In genomic region chr13:30334663-30335386, GRCh38 we compare ENCODE assay signal across 8 cellular contexts. TPM values are rescaled to one million over a fixed set of nuclear protein-coding genes. Genes with fewer than 3 reads are reported as not detected.
DNase-seq lines count a peak whose midpoint lies in the region; ATAC-seq, FAIRE-seq and TF ChIP-seq lines count a peak whose summit lies in the region.

No MANE protein-coding gene starts in this region.

- WGBS in H1 (ENCODE audit: extremely low coverage in 1 of 2, insufficient coverage in 1 of 2, insufficient read length in 1 of 2, insufficient replicate concordance in 2 of 2, low coverage in 1 of 2, low lambda C conversion rate in 2 of 2, missing lambda C conversion rate in 1 of 2), 2 experiments, result 84% methylated on average over 13 of the region's 13 CpGs; no CpG with 5 or more reads in 1 of the 2 experiments
- WGBS in neuronal stem cell (ENCODE audit: extremely low coverage in 2 of 2, insufficient read length in 2 of 2, insufficient replicate concordance in 1 of 2), 2 donors, result no CpG with 5 or more reads among the region's 13 CpGs

- no peak overlapping the region for H2BK20ac ChIP-seq in H1 (ENCODE audit: low read length)

- POLR2A ChIA-PET in H1 (lab: Charles Lee; ENCODE audit: partially characterized antibody), result no interaction called here

- no peak overlapping the region for H2AFZ ChIP-seq in H1 (ENCODE audit: low read length)
- no peak overlapping the region for H2AFZ ChIP-seq in neuronal stem cell (ENCODE audit: low read length)

- H3K79me1 ChIP-seq in H1 (ENCODE audit: low read depth, low read length) (no peaks in the 10 kb centered on the region), neuronal stem cell (ENCODE audit: low read depth, low read length) (peaks cover 3% of the 10 kb centered on the region)

- H3K4me1 ChIP-seq in H1 (replicated peaks in 1 of 4; ENCODE audit: control insufficient read depth in 3 of 4, insufficient read depth in 4 of 4, low read length in 3 of 4), result peaks cover 0 to 5% (median 2%) of the 10 kb centered on the region in 4 experiments; a peak in 3 of 7 replicates
- peaks cover 0 to 8% of the 10 kb centered on the region in 2 donors for H3K4me1 ChIP-seq in neuronal stem cell (ENCODE audit: control insufficient read depth in 2 of 2, insufficient read depth in 1 of 2, low read depth in 1 of 2, low read length in 2 of 2)

- peak; percentile 54 for DNase-seq in ELF-1 (ENCODE audit: low read depth, low spot score)
- peak; percentile 66 for DNase-seq in NCI-H69 (lab: John Stamatoyannopoulos, UW)
- DNase-seq in H1 (ENCODE audit: low read depth in 1 of 2, low spot score in 2 of 2), result peak in 1 of 2 experiments; percentile 63
- peak; percentile 54 for DNase-seq in neuronal stem cell (ENCODE audit: low spot score)
- no peak for DNase-seq in effector CD8-positive, alpha-beta T cell (lab: John Stamatoyannopoulos, UW)
- no peak for DNase-seq in HK-2 (ENCODE audit: unreplicated experiment)

- CTCF ChIA-PET in H1 (lab: Charles Lee; ENCODE audit: partially characterized antibody), result interaction anchor here (0.6 to 6.0 kb wide), 28 partner anchors 8 to 761 kb away, joined by 3 to 53 read pairs (median 3); partner anchors contain the start of gene KATNAL1

- H3K56ac ChIP-seq in H1 (replicated peaks; ENCODE audit: insufficient read length, low read depth, low read length), result no peak overlapping the region

- H2BK15ac ChIP-seq in H1 (ENCODE audit: low read length), result no peak overlapping the region
- H2BK15ac ChIP-seq in neuronal stem cell (ENCODE audit: low read length), result no peak overlapping the region

- no peak overlapping the region for H4K5ac ChIP-seq in H1 (ENCODE audit: insufficient read length, low read depth, low read length)

- H2BK5ac ChIP-seq in H1 (ENCODE audit: low read depth, low read length) (no peak overlapping the region), neuronal stem cell (ENCODE audit: low read length) (no peak overlapping the region)

- peak; percentile 65 to 76 for TF ChIP-seq RAD21 in H1 (IDR thresholded peaks at IDR 0.05 in 1 of 2, conservative IDR thresholded peaks at IDR 0.05 in 1 of 2; ENCODE audit: low read depth in 2 of 2, low read length in 2 of 2)

- H2BK120ac ChIP-seq in H1 (replicated peaks; ENCODE audit: low read depth, low read length), result no peak overlapping the region
- no peak overlapping the region for H2BK120ac ChIP-seq in neuronal stem cell (ENCODE audit: low read depth, low read length)

- H3K4me2 ChIP-seq in H1 (ENCODE audit: insufficient read depth in 1 of 2, low read depth in 2 of 2, low read length in 2 of 2), result no peak overlapping the region
- H3K4me2 ChIP-seq in neuronal stem cell (ENCODE audit: insufficient read depth, low read length, poor library complexity, severe bottlenecking), result no peak overlapping the region

- no peaks in the 10 kb centered on the region for H3K23me2 ChIP-seq in H1 (ENCODE audit: low read depth, low read length)

- no peaks in the 10 kb centered on the region for H3K36me3 ChIP-seq in H1 (ENCODE audit: control insufficient read depth in 2 of 4, insufficient read depth in 4 of 4, low read length in 3 of 4)
- no peaks in the 10 kb centered on the region for H3K36me3 ChIP-seq in neuronal stem cell (replicated peaks in 1 of 2; ENCODE audit: control insufficient read depth in 2 of 2, insufficient read depth in 2 of 2, low read length in 2 of 2)

- peak; percentile 74 for TF ChIP-seq CTCF in 22Rv1 (IDR thresholded peaks at IDR 0.05)
- TF ChIP-seq CTCF in H1 (IDR thresholded peaks at IDR 0.05; ENCODE audit: control extremely low read depth in 1 of 3, insufficient read depth in 1 of 3, low read depth in 1 of 3, low read length in 3 of 3), result peak; percentile 24 to 76 (median 71)

- H2BK12ac ChIP-seq in H1 (ENCODE audit: low read depth, low read length), result no peak overlapping the region
- H2BK12ac ChIP-seq in neuronal stem cell (ENCODE audit: low read length), result no peak overlapping the region

- H3K9ac ChIP-seq in H1 (replicated peaks in 1 of 4; ENCODE audit: extremely low read depth in 1 of 4, low read depth in 3 of 4, low read length in 3 of 4), result no peak overlapping the region
- H3K9ac ChIP-seq in neuronal stem cell (ENCODE audit: low read depth, low read length, poor library complexity), result no peak overlapping the region

- H3K9me3 ChIP-seq in H1 (ENCODE audit: insufficient read depth in 2 of 2, low read depth in 1 of 2, low read length in 1 of 2) (no peaks in the 10 kb centered on the region), neuronal stem cell (replicated peaks in 1 of 2; ENCODE audit: control insufficient read depth in 2 of 2, insufficient read depth in 1 of 2, low read depth in 1 of 2, low read length in 2 of 2) (no peaks in the 10 kb centered on the region)

- H3K4ac ChIP-seq in H1 (replicated peaks; ENCODE audit: insufficient read length, low read depth, low read length) (no peak overlapping the region), neuronal stem cell (ENCODE audit: low read length) (no peak overlapping the region)

- H4K91ac ChIP-seq in H1 (replicated peaks; ENCODE audit: insufficient read length, low read length), result no peak overlapping the region
- no peak overlapping the region for H4K91ac ChIP-seq in neuronal stem cell (ENCODE audit: low read depth, low read length, poor library complexity)

- H3K27ac ChIP-seq in 22Rv1 (no peak overlapping the region), H1 (ENCODE audit: low read depth, low read length) (no peak overlapping the region), neuronal stem cell (replicated peaks; ENCODE audit: low read length) (no peak overlapping the region)

- no peak overlapping the region for H4K8ac ChIP-seq in H1 (ENCODE audit: extremely low read depth, insufficient read depth, low read length)
- H4K8ac ChIP-seq in neuronal stem cell (ENCODE audit: low read depth, low read length), result no peak overlapping the region

- H3K27me3 ChIP-seq in H1 (replicated peaks in 1 of 4; ENCODE audit: control insufficient read depth in 3 of 4, extremely low read depth in 1 of 4, insufficient read depth in 3 of 4, low read length in 3 of 4) (no peaks in the 10 kb centered on the region; a peak in 1 of 7 replicates), neuronal stem cell (ENCODE audit: control insufficient read depth in 3 of 3, insufficient read depth in 3 of 3, low read depth in 1 of 3, low read length in 3 of 3) (no peaks in the 10 kb centered on the region)

- no peak for TF ChIP-seq POLR2A in H1 (IDR thresholded peaks at IDR 0.05; ENCODE audit: control extremely low read depth in 1 of 2, low read depth in 2 of 2, low read length in 2 of 2)

- no peaks in the 10 kb centered on the region for H4K20me1 ChIP-seq in H1 (replicated peaks in 1 of 2; ENCODE audit: control insufficient read depth in 1 of 2, insufficient read depth in 2 of 2, low read length in 2 of 2)

- H3K79me2 ChIP-seq in H1 (ENCODE audit: control insufficient read depth in 1 of 2, insufficient read depth in 2 of 2, low read length in 2 of 2), result no peaks in the 10 kb centered on the region

- peak overlapping the region; percentile 43; the same call in 1 of the 2 replicates for H2AK5ac ChIP-seq in H1 (ENCODE audit: low read depth, low read length)
- H2AK5ac ChIP-seq in neuronal stem cell (ENCODE audit: low read depth, low read length), result no peak overlapping the region

- no peak for TF ChIP-seq EP300 in H1 (IDR thresholded peaks at IDR 0.05; ENCODE audit: borderline replicate concordance in 1 of 2, low read depth in 2 of 2, low read length in 2 of 2)

- H3K4me3 ChIP-seq in H1 (ENCODE audit: extremely low read depth in 1 of 4, insufficient read depth in 2 of 4, low read depth in 3 of 4, low read length in 4 of 4) (no peak overlapping the region), neuronal stem cell (ENCODE audit: low read length in 2 of 2) (no peak overlapping the region)

- H3K23ac ChIP-seq in H1 (ENCODE audit: insufficient read length), result no peak overlapping the region
- H3K23ac ChIP-seq in neuronal stem cell (ENCODE audit: low read depth, low read length, poor library complexity), result no peak overlapping the region

- H3K14ac ChIP-seq in H1 (ENCODE audit: insufficient read length), result no peak overlapping the region
- H3K14ac ChIP-seq in neuronal stem cell (ENCODE audit: low read length), result no peak overlapping the region

- peak; percentile 52 for FAIRE-seq in H1 (lab: Jason Lieb, UNC)

- no peak for ATAC-seq in HG02588 (IDR thresholded peaks at IDR 0.05; ENCODE audit: unreplicated experiment)

- H3K18ac ChIP-seq in H1 (ENCODE audit: extremely low read depth, low read length), result no peak overlapping the region
- no peak overlapping the region for H3K18ac ChIP-seq in neuronal stem cell (ENCODE audit: low read length)

TF ChIP-seq in H1, 55 proteins besides CTCF, POLR2A, EP300 and RAD21:
- TF ChIP-seq YY1 (IDR thresholded peaks at IDR 0.05; ENCODE audit: low read depth, low read length) (peak; percentile 46; the same call in 1 of the 2 replicates), KDM5A (IDR thresholded peaks at IDR 0.05; ENCODE audit: low read length) (no peak)

RNA-seq across cellular contexts. Expression of gene KATNAL1, which starts 27.5 kb away (rescaled TPM):
- total RNA-seq in H1 (2021; fragmentation: NEBNext Ultra II Directional; extraction: Animal tissue kit (Norgen Biotek cat#: 25700)), result 10.2 and 13.2 TPM in 2 replicates
- polyA plus RNA-seq in H1 (2011; rRNA removed), result 3.0 and 4.0 TPM in 2 replicates
- polyA plus RNA-seq in H1 (2011; cell fraction: cytosol; rRNA removed), result 4.4 TPM
- polyA plus RNA-seq in H1 (2011; cell fraction: nucleus; rRNA removed), result 1.7 TPM
- 4.7 to 8.8 TPM (median 6.6 TPM) in 4 replicates for polyA plus RNA-seq in H1 (2012, experiment 1 of 2)
- 0.38 TPM for polyA plus RNA-seq in H1 (2012, experiment 2 of 2)
- polyA plus RNA-seq in H1 (2013, experiment 1 of 2), result 3.4 TPM
- 3.1 TPM for polyA plus RNA-seq in H1 (2013, experiment 2 of 2)
- polyA minus RNA-seq in H1 (2011; rRNA and poly(A)+ RNA removed), result 8.2 and 12.3 TPM in 2 replicates
- polyA minus RNA-seq in H1 (2011; cell fraction: cytosol; rRNA and poly(A)+ RNA removed), result 9.5 TPM
- polyA minus RNA-seq in H1 (2011; cell fraction: nucleus; rRNA and poly(A)+ RNA removed), result 13.1 TPM
- 5.1 TPM for polyA plus RNA-seq in neuronal stem cell (2013, experiment 1 of 2)
- polyA plus RNA-seq in neuronal stem cell (2013, experiment 2 of 2), result 5.1 TPM

Comparison
In these comparisons a context has a peak if more than half of its experiments do, and no peak if none do; other contexts are left out.
1. DNase-seq: peak in ELF-1 (single experiment), NCI-H69 (single experiment) and neuronal stem cell (single experiment); none in effector CD8-positive, alpha-beta T cell (single experiment) and HK-2 (single experiment).